Comparison of ENCODE assay signal across 11 cellular contexts in genomic region chr16:84284168-84284722, GRCh38. TPM values are rescaled to one million over a fixed set of nuclear protein-coding genes. Genes with fewer than 3 reads are reported as not detected.
DNase-seq lines count a peak whose midpoint lies in the region; ATAC-seq and TF ChIP-seq lines count a peak whose summit lies in the region.
"Had no signal": no experiment of that assay in that cellular context is flagged by ENCODE, and none has a peak within 500 bp of the region (broad histone marks: within the 10 kb centered on the region; RNA-seq: fewer than 3 reads in every experiment).

No MANE protein-coding gene starts in this region.

- TF ChIP-seq CTCF in HEK293 (tag by site-specific recombination; IDR thresholded peaks at IDR 0.05): no peak
- no peak for TF ChIP-seq CTCF in gastrocnemius medialis (IDR thresholded peaks at IDR 0.05 in 4 of 5, conservative IDR thresholded peaks at IDR 0.05 in 1 of 5)

- ATAC-seq in gastrocnemius medialis (peak; percentile 58 to 72), HG02588 (IDR thresholded peaks at IDR 0.05; ENCODE audit: unreplicated experiment) (no peak), HG03039 (IDR thresholded peaks at IDR 0.05; ENCODE audit: unreplicated experiment) (no peak), GM18502 (IDR thresholded peaks at IDR 0.05; ENCODE audit: poor library complexity, unreplicated experiment) (no peak)

- POLR2A ChIA-PET in HEK293 (lab: Yijun Ruan, JAX): no interaction called here

- H3K27ac ChIP-seq in HEK293 (ENCODE audit: extremely low read depth, low read depth, low read length) (no peak overlapping the region), gastrocnemius medialis (peak overlapping the region; percentile 6 to 70 (median 52))

- CTCF ChIA-PET in HEK293 (lab: Yijun Ruan, JAX): interaction anchor here (1.0 kb wide), 1 partner anchor 7 kb away, joined by 3 read pairs; no protein-coding TSS in a partner anchor

- no peaks in the 10 kb centered on the region for H3K4me1 ChIP-seq in HEK293 (ENCODE audit: control insufficient read depth, insufficient read depth, low read length)
- H3K4me1 ChIP-seq in gastrocnemius medialis: peaks cover 0 to 12% of the 10 kb centered on the region in 2 donors

- H3K36me3 ChIP-seq in HEK293 (ENCODE audit: control insufficient read depth in 2 of 2, insufficient read depth in 1 of 2, low read length in 2 of 2): no peaks in the 10 kb centered on the region
- H3K36me3 ChIP-seq in gastrocnemius medialis: no peaks in the 10 kb centered on the region

- in situ Hi-C loops in gastrocnemius medialis (cut with MboI; ENCODE audit: low sequenced_read_pairs in 4 of 4): loop anchor here in 2 of 4 donors (25.0 kb wide), 1 partner anchor 203 kb away; no protein-coding TSS in a partner anchor

- peaks cover 0 to 6% (median 0%) of the 10 kb centered on the region in 3 donors for H3K27me3 ChIP-seq in gastrocnemius medialis

- TF ChIP-seq POLR2A in gastrocnemius medialis (IDR thresholded peaks at IDR 0.05): no peak

- H3K9me3 ChIP-seq in HEK293 (ENCODE audit: control insufficient read depth, insufficient read depth, low read depth, low read length): no peaks in the 10 kb centered on the region
- no peaks in the 10 kb centered on the region for H3K9me3 ChIP-seq in gastrocnemius medialis

- DNase-seq in ecto neural progenitor cell (ENCODE audit: low spot score) (peak; percentile 72), iPS-NIHi7 (ENCODE audit: extremely low spot score) (peak; percentile 71), gastrocnemius medialis (peak; percentile 7 to 28), DMS153 (lab: John Stamatoyannopoulos, UW) (no peak)
- DNase-seq: activated gamma-delta T cell treated with Interleukin-2 at 50 U/mL for 16 hours, naive B cell, NCI-H526 treated with DMSO at 0.1 percent for 48 hours had no signal

- no peak overlapping the region for H3K4me3 ChIP-seq in HEK293 (ENCODE audit: low read depth, low read length)
- no peak overlapping the region for H3K4me3 ChIP-seq in gastrocnemius medialis

- intact Hi-C loops in gastrocnemius medialis (cut with DNase I; ENCODE audit: low total_unique reads): no loop called here

TF ChIP-seq in HEK293, 187 proteins besides CTCF, POLR2A, EP300 and RAD21:
- TF ChIP-seq ZXDB (tag by site-specific recombination; IDR thresholded peaks at IDR 0.05) (no peak), KLF1 (tag by site-specific recombination; IDR thresholded peaks at IDR 0.05) (peak; percentile 34; the same call in 1 of the 2 replicates)

RNA-seq across cellular contexts. Expression of gene WFDC1, which starts 10.4 kb away (rescaled TPM):
- total RNA-seq in gastrocnemius medialis: under 1 TPM in 3 of 4 donors, not detected in 1; 0.40 to 0.68 (median 0.49) TPM

RNA-seq across cellular contexts. Expression of gene KCNG4, which starts 44.4 kb away (rescaled TPM):
- total RNA-seq in gastrocnemius medialis: not detected

Comparison
In these comparisons a context has a peak if more than half of its experiments do, and no peak if none do; other contexts are left out.
1. ATAC-seq: peak in gastrocnemius medialis (2 of 2); none in HG02588 (single experiment), HG03039 (single experiment) and GM18502 (single experiment).